Comparison of ENCODE assay signal across 14 cellular contexts in genomic region chr18:31950620-31951019, GRCh38.
"Had no signal": no experiment of that assay in that cellular context is flagged by ENCODE, and none has a peak within 500 bp of the region (broad histone marks: within the 10 kb centered on the region; RNA-seq: fewer than 3 reads in every experiment).

No MANE protein-coding gene starts in this region.

- DNase-seq: activated CD4-positive, alpha-beta T cell treated with anti-CD3 and anti-CD28 coated beads, Interleukin-2, amount 50 U/mL, for 1 hour; activated naive CD4-positive, alpha-beta T cell; activated naive CD8-positive, alpha-beta T cell treated with anti-CD3 and anti-CD28 coated beads, Interleukin-2, amount 10 ng/mL, durations not matched to agents 7 days and 5 days; anterior cingulate cortex; brain microvascular endothelial cell; effector memory CD4-positive, alpha-beta T cell; foreskin keratinocyte; lower lobe of right lung; midbrain; pancreas; T-helper 9 cell had no signal

- ATAC-seq: activated CD4-positive, CD25-positive, alpha-beta regulatory T cell treated with anti-CD3 and anti-CD28 coated beads, Interleukin-2, amount 50 U/mL, for 24 hours; foreskin keratinocyte; lower lobe of right lung; pancreas; stimulated activated memory B cell treated with anti-CD40 and anti-IgM and Interleukin-4, amounts not matched to agents 10 μg/mL and 1 μg/mL and 100 μg/mL, for 72 hours had no signal

- H3K27me3 ChIP-seq: brain microvascular endothelial cell, foreskin keratinocyte, pancreas had no signal

- FAIRE-seq: pancreas, urothelium cell line had no signal

- H3K9me3 ChIP-seq: lower lobe of right lung, pancreas had no signal

- H3K27ac ChIP-seq: brain microvascular endothelial cell, foreskin keratinocyte, lower lobe of right lung, pancreas had no signal

- H3K36me3 ChIP-seq: brain microvascular endothelial cell, lower lobe of right lung, pancreas had no signal

- H3K4me3 ChIP-seq: lower lobe of right lung, pancreas had no signal

- H3K4me1 ChIP-seq: foreskin keratinocyte, lower lobe of right lung, pancreas had no signal
